In genomic region chr2:27369471-27370025, GRCh38 we compare ENCODE assay signal across 8 cellular contexts. TPM values are rescaled to one million over a fixed set of nuclear protein-coding genes. Genes with fewer than 3 reads are reported as not detected.
DNase-seq lines count a peak whose midpoint lies in the region; ATAC-seq and TF ChIP-seq lines count a peak whose summit lies in the region.

No MANE protein-coding gene starts in this region.

- H3K9me3 ChIP-seq in SK-N-SH (no peaks in the 10 kb centered on the region), upper lobe of left lung (no peaks in the 10 kb centered on the region)

- H3K27me3 ChIP-seq in SK-N-SH (ENCODE audit: insufficient read depth) (no peaks in the 10 kb centered on the region), upper lobe of left lung (no peaks in the 10 kb centered on the region)

- H3K4me1 ChIP-seq in SK-N-SH (ENCODE audit: control insufficient read depth in 1 of 2, insufficient read depth in 2 of 2, low read depth in 1 of 2, low read length in 1 of 2) (peaks cover 11 to 22% of the 10 kb centered on the region in 2 experiments; a peak in 3 of 4 replicates), upper lobe of left lung (peaks cover 28 to 45% (median 32%) of the 10 kb centered on the region in 4 donors)

- H3K27ac ChIP-seq in SK-N-SH (ENCODE audit: low read depth in 2 of 2, low read length in 1 of 2), result peak overlapping the region; percentile 79 to 89
- peak overlapping the region; percentile 88 to 96 (median 94) for H3K27ac ChIP-seq in upper lobe of left lung

- peak overlapping the region; percentile 51 for H2AFZ ChIP-seq in SK-N-SH (ENCODE audit: low read depth)

- no peak for TF ChIP-seq CTCF in SK-N-SH (IDR thresholded peaks at IDR 0.05)
- no peak for TF ChIP-seq CTCF in upper lobe of left lung (IDR thresholded peaks at IDR 0.05)

- peak overlapping the region; percentile 91 for H3K4me2 ChIP-seq in SK-N-SH

- 3% methylated on average over 14 of the region's 18 CpGs for WGBS in SK-N-SH (ENCODE audit: low lambda C conversion rate)
- WGBS in upper lobe of left lung, 2 donors, result 0 to 1% methylated on average over 13 to 18 of the region's 18 CpGs

- no peak for TF ChIP-seq RAD21 in SK-N-SH (IDR thresholded peaks at IDR 0.05; ENCODE audit: low read length)

- peaks cover 60% of the 10 kb centered on the region for H3K79me2 ChIP-seq in SK-N-SH (ENCODE audit: insufficient read depth)

- H3K27ac Mint-ChIP-seq in T-helper 1 cell treated with Interleukin-12 subunit alpha and Interleukin-12 subunit beta and Interleukin-4 antibody, amounts not matched to agents 30 μg/mL and 1 μg/mL, for 36 hours, result peak overlapping the region; percentile 95

- H3K4me3 ChIP-seq in SK-N-SH (ENCODE audit: low read depth in 2 of 2, low read length in 1 of 2) (peak overlapping the region; percentile 94 to 99), upper lobe of left lung (peak overlapping the region; percentile 68 to 98 (median 80))

- H3K9ac ChIP-seq in SK-N-SH, result peak overlapping the region; percentile 91

- H3K4me3 Mint-ChIP-seq in T-helper 1 cell treated with Interleukin-12 subunit alpha and Interleukin-12 subunit beta and Interleukin-4 antibody, amounts not matched to agents 30 μg/mL and 1 μg/mL, for 36 hours, result peak overlapping the region; percentile 96

- H3K27me3 Mint-ChIP-seq in T-helper 1 cell treated with Interleukin-12 subunit alpha and Interleukin-12 subunit beta and Interleukin-4 antibody, amounts not matched to agents 30 μg/mL and 1 μg/mL, for 36 hours (ENCODE audit: low read depth), result no peaks in the 10 kb centered on the region

- H4K20me1 ChIP-seq in SK-N-SH (ENCODE audit: insufficient read depth), result no peaks in the 10 kb centered on the region; the same call in 1 of the 2 replicates

- H3K9me3 Mint-ChIP-seq in T-helper 1 cell treated with Interleukin-12 subunit alpha and Interleukin-12 subunit beta and Interleukin-4 antibody, amounts not matched to agents 30 μg/mL and 1 μg/mL, for 36 hours, result no peaks in the 10 kb centered on the region

- ATAC-seq in HG03095 (IDR thresholded peaks at IDR 0.05; ENCODE audit: unreplicated experiment) (peak; percentile 15), upper lobe of left lung (ENCODE audit: low FRiP score in 2 of 2) (peak; percentile 34 to 53)

- no peak for TF ChIP-seq POLR2A in upper lobe of left lung (IDR thresholded peaks at IDR 0.05)

- TF ChIP-seq EP300 in SK-N-SH (IDR thresholded peaks at IDR 0.05; ENCODE audit: borderline replicate concordance in 1 of 2, low read depth in 1 of 2, low read length in 1 of 2) (no peak), upper lobe of left lung (IDR thresholded peaks at IDR 0.05) (no peak)

- peaks cover 13% of the 10 kb centered on the region for H3F3A ChIP-seq in SK-N-SH (replicated peaks; ENCODE audit: insufficient read depth)

- peaks cover 50 to 62% of the 10 kb centered on the region in 2 experiments for H3K36me3 ChIP-seq in SK-N-SH (replicated peaks in 1 of 2; ENCODE audit: control insufficient read depth in 1 of 2, insufficient read depth in 2 of 2, low read length in 1 of 2)
- peaks cover 36 to 66% (median 57%) of the 10 kb centered on the region in 4 donors for H3K36me3 ChIP-seq in upper lobe of left lung

- POLR2A ChIA-PET in SK-N-SH (lab: Yijun Ruan, JAX), result interaction anchor here (0.9 to 3.8 kb wide), 7 partner anchors 11 to 259 kb away, joined by 3 to 34 read pairs (median 5); partner anchors contain the start of genes CCDC121, GPN1, GTF3C2 and MPV17

- CTCF ChIA-PET in SK-N-SH (lab: Yijun Ruan, JAX), result interaction anchor here (0.7 to 3.2 kb wide), 18 partner anchors 9 to 284 kb away, joined by 3 to 36 read pairs (median 4); partner anchors contain the start of genes GTF3C2, MPV17, PPM1G and ZNF513

- DNase-seq in T-helper 1 cell (no peak), SK-N-SH (peak; percentile 92), epidermal melanocyte (ENCODE audit: insufficient read length, low spot score) (peak; percentile 88), midbrain (lab: John Stamatoyannopoulos, UW) (peak; percentile 15), upper lobe of left lung (peak in 1 of 2 donors; percentile 66), SW 1271 (lab: John Stamatoyannopoulos, UW) (no peak)

- peaks cover 37% of the 10 kb centered on the region for H3K4me1 Mint-ChIP-seq in T-helper 1 cell treated with Interleukin-12 subunit alpha and Interleukin-12 subunit beta and Interleukin-4 antibody, amounts not matched to agents 30 μg/mL and 1 μg/mL, for 36 hours (ENCODE audit: low read depth)

- H3K9me2 ChIP-seq in SK-N-SH, result no peaks in the 10 kb centered on the region

- H3K36me3 Mint-ChIP-seq in T-helper 1 cell treated with Interleukin-12 subunit alpha and Interleukin-12 subunit beta and Interleukin-4 antibody, amounts not matched to agents 30 μg/mL and 1 μg/mL, for 36 hours (ENCODE audit: low read depth), result peaks cover 47% of the 10 kb centered on the region

TF ChIP-seq in SK-N-SH, 30 proteins besides CTCF, POLR2A, EP300 and RAD21:
- TF ChIP-seq, protein P1, sequence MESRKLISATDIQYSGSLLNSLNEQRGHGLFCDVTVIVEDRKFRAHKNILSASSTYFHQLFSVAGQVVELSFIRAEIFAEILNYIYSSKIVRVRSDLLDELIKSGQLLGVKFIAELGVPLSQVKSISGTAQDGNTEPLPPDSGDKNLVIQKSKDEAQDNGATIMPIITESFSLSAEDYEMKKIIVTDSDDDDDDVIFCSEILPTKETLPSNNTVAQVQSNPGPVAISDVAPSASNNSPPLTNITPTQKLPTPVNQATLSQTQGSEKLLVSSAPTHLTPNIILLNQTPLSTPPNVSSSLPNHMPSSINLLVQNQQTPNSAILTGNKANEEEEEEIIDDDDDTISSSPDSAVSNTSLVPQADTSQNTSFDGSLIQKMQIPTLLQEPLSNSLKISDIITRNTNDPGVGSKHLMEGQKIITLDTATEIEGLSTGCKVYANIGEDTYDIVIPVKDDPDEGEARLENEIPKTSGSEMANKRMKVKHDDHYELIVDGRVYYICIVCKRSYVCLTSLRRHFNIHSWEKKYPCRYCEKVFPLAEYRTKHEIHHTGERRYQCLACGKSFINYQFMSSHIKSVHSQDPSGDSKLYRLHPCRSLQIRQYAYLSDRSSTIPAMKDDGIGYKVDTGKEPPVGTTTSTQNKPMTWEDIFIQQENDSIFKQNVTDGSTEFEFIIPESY (IDR thresholded peaks at IDR 0.05; ENCODE audit: borderline replicate concordance, low read depth), result no peak
- no peak for TF ChIP-seq FOSL2 (IDR thresholded peaks at IDR 0.05; ENCODE audit: borderline replicate concordance, low read depth)
- no peak for TF ChIP-seq EZH2phosphoT487 (IDR thresholded peaks at IDR 0.05; ENCODE audit: borderline replicate concordance, low read depth)
- no peak; the same call in 1 of the 2 replicates for TF ChIP-seq RCOR1 (IDR thresholded peaks at IDR 0.05; ENCODE audit: low read length)
- no peak for TF ChIP-seq POLR2AphosphoS5 (IDR thresholded peaks at IDR 0.05; ENCODE audit: low read depth, low read length)
- TF ChIP-seq, protein P2, sequence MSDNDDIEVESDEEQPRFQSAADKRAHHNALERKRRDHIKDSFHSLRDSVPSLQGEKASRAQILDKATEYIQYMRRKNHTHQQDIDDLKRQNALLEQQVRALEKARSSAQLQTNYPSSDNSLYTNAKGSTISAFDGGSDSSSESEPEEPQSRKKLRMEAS (IDR thresholded peaks at IDR 0.05; ENCODE audit: low read depth), result peak; percentile 8; the same call in 1 of the 2 replicates
- no peak for TF ChIP-seq RXRA (IDR thresholded peaks at IDR 0.05; ENCODE audit: borderline replicate concordance, low read depth)
- TF ChIP-seq, protein P3, sequence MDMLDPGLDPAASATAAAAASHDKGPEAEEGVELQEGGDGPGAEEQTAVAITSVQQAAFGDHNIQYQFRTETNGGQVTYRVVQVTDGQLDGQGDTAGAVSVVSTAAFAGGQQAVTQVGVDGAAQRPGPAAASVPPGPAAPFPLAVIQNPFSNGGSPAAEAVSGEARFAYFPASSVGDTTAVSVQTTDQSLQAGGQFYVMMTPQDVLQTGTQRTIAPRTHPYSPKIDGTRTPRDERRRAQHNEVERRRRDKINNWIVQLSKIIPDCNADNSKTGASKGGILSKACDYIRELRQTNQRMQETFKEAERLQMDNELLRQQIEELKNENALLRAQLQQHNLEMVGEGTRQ (IDR thresholded peaks at IDR 0.05; ENCODE audit: borderline replicate concordance, low read depth, low read length), result no peak

RNA-seq across cellular contexts. Expression of gene EIF2B4, which starts 0.6 kb away (rescaled TPM):
- 51.7 and 56.0 TPM in 2 replicates for polyA plus RNA-seq in SK-N-SH (2012; rRNA removed)
- 29.4 and 37.1 TPM in 2 replicates for polyA plus RNA-seq in SK-N-SH (2012; cell fraction: cytosol; rRNA removed)
- 160 and 163 TPM in 2 replicates for polyA plus RNA-seq in SK-N-SH (2012; cell fraction: nucleus; rRNA removed)
- 10 to 100 TPM; 24.8 to 48.2 (median 29.8) TPM for total RNA-seq in upper lobe of left lung

RNA-seq across cellular contexts. Expression of gene SNX17, which starts 0.9 kb away (rescaled TPM):
- 128 and 145 TPM in 2 replicates for polyA plus RNA-seq in SK-N-SH (2012; rRNA removed)
- polyA plus RNA-seq in SK-N-SH (2012; cell fraction: cytosol; rRNA removed), result 103 and 135 TPM in 2 replicates
- polyA plus RNA-seq in SK-N-SH (2012; cell fraction: nucleus; rRNA removed), result 150 and 153 TPM in 2 replicates
- 100 to 1,000 TPM in 3 of 6 donors, 10 to 100 TPM in 3; 69.1 to 142 (median 113) TPM for total RNA-seq in upper lobe of left lung

RNA-seq across cellular contexts. Expression of gene ZNF513, which starts 11.0 kb away (rescaled TPM):
- polyA plus RNA-seq in SK-N-SH (2012; rRNA removed), result 53.8 and 63.7 TPM in 2 replicates
- polyA plus RNA-seq in SK-N-SH (2012; cell fraction: cytosol; rRNA removed), result 24.6 and 31.8 TPM in 2 replicates
- polyA plus RNA-seq in SK-N-SH (2012; cell fraction: nucleus; rRNA removed), result 195 and 213 TPM in 2 replicates
- 10 to 100 TPM in 5 of 6 donors, 1 to 10 TPM in 1; 9.3 to 31.4 (median 18.0) TPM for total RNA-seq in upper lobe of left lung

RNA-seq across cellular contexts. Expression of gene GTF3C2, which starts 13.0 kb away (rescaled TPM):
- polyA plus RNA-seq in SK-N-SH (2012; rRNA removed), result 65.8 and 76.0 TPM in 2 replicates
- polyA plus RNA-seq in SK-N-SH (2012; cell fraction: cytosol; rRNA removed), result 44.7 and 53.9 TPM in 2 replicates
- 131 and 185 TPM in 2 replicates for polyA plus RNA-seq in SK-N-SH (2012; cell fraction: nucleus; rRNA removed)
- total RNA-seq in upper lobe of left lung, result 100 to 1,000 TPM in 1 of 6 donors, 10 to 100 TPM in 5; 43.9 to 104 (median 48.9) TPM

RNA-seq across cellular contexts. Expression of gene PPM1G, which starts 39.8 kb away (rescaled TPM):
- 99.7 and 113 TPM in 2 replicates for polyA plus RNA-seq in SK-N-SH (2012; rRNA removed)
- 118 and 123 TPM in 2 replicates for polyA plus RNA-seq in SK-N-SH (2012; cell fraction: cytosol; rRNA removed)
- 90.9 and 97.1 TPM in 2 replicates for polyA plus RNA-seq in SK-N-SH (2012; cell fraction: nucleus; rRNA removed)
- 10 to 100 TPM; 39.8 to 60.6 (median 55.3) TPM for total RNA-seq in upper lobe of left lung

Comparison
In these comparisons a context has a peak if more than half of its experiments do, and no peak if none do; other contexts are left out.
1. DNase-seq: peak in SK-N-SH (single experiment), epidermal melanocyte (single experiment) and midbrain (single experiment); none in T-helper 1 cell (0 of 5) and SW 1271 (0 of 2).